In the genomic region with DNA sequence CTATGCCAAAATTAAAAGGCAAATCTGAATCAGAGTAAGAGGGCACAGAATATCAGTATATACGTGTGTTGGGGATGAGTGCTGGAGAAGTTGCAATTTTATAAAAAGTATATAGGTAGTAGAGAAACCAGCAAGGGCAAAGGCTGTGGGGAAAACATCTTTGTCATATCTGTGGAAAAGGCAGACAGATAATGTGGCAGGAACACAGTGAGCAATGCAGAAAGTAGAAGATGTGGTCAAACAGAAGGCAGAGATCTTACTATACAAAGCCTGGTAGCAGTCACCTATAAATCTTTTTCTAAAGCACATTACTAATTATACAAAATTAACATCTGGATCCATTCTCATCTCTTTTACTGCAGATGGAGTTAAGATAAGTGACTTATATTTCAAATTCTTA, we compare ENCODE assay signal across 21 cellular contexts.
"Had no signal": no experiment of that assay in that cellular context is flagged by ENCODE, and none has a peak within 500 bp of the region (broad histone marks: within the 10 kb centered on the region; RNA-seq: fewer than 3 reads in every experiment).

No MANE protein-coding gene starts in this region.

- H3K4me3 ChIP-seq: coronary artery, heart left ventricle, mucosa of descending colon, psoas muscle, right lobe of liver, stomach, thoracic aorta, transverse colon had no signal

- H3K36me3 Mint-ChIP-seq: naive thymus-derived CD8-positive, alpha-beta T cell had no signal

- H3K27ac Mint-ChIP-seq: stimulated activated memory B cell treated with anti-CD40 and anti-IgM and Interleukin-4, amounts not matched to agents 10 μg/mL and 1 μg/mL and 100 μg/mL, for 72 hours had no signal

- H3K9me3 Mint-ChIP-seq: naive thymus-derived CD8-positive, alpha-beta T cell; stimulated activated memory B cell treated with anti-CD40 and anti-IgM and Interleukin-4, amounts not matched to agents 10 μg/mL and 1 μg/mL and 100 μg/mL, for 72 hours had no signal

- H3K4me1 ChIP-seq: heart left ventricle, psoas muscle, right lobe of liver, transverse colon had no signal

- DNase-seq: effector CD8-positive, alpha-beta T cell; heart left ventricle; hippocampal formation; left colon; left ventricle myocardium superior; mammary epithelial cell; mucosa of descending colon; naive thymus-derived CD8-positive, alpha-beta T cell; psoas muscle; retina; right lobe of liver; stimulated activated CD4-positive, alpha-beta T cell treated with anti-CD3 and anti-CD28 coated beads, Interleukin-4, amount 100 ng/mL, for 1 hour; stimulated activated CD8-positive, alpha-beta memory T cell treated with anti-CD3 and anti-CD28 coated beads, Interleukin-4, amount 100 ng/mL, for 48 hours; stomach; substantia nigra; transverse colon had no signal

- H3K27me3 Mint-ChIP-seq: naive thymus-derived CD8-positive, alpha-beta T cell; stimulated activated memory B cell treated with anti-CD40 and anti-IgM and Interleukin-4, amounts not matched to agents 10 μg/mL and 1 μg/mL and 100 μg/mL, for 72 hours had no signal

- H3K36me3 ChIP-seq: heart left ventricle, neutrophil, right lobe of liver, stomach, thoracic aorta, transverse colon had no signal

- H3K27me3 ChIP-seq: heart left ventricle, neutrophil, right lobe of liver, stomach, transverse colon had no signal

- H3K4me3 Mint-ChIP-seq: naive thymus-derived CD8-positive, alpha-beta T cell; stimulated activated memory B cell treated with anti-CD40 and anti-IgM and Interleukin-4, amounts not matched to agents 10 μg/mL and 1 μg/mL and 100 μg/mL, for 72 hours had no signal

- H3K27ac ChIP-seq: coronary artery, heart left ventricle, neutrophil, psoas muscle, right lobe of liver, stomach, thoracic aorta, transverse colon had no signal

- ATAC-seq: esophagus mucosa; heart left ventricle; left colon; left ventricle myocardium superior; mucosa of descending colon; naive thymus-derived CD8-positive, alpha-beta T cell; psoas muscle; right lobe of liver; stimulated activated memory B cell treated with anti-CD40 and anti-IgM and Interleukin-4, amounts not matched to agents 10 μg/mL and 1 μg/mL and 100 μg/mL, for 72 hours had no signal

- H3K9me3 ChIP-seq: heart left ventricle, mucosa of descending colon, neutrophil, psoas muscle, right lobe of liver, stomach, thoracic aorta, transverse colon had no signal
